8 cellular contexts compared by ENCODE assay signal in genomic region chr15:90233701-90234518, GRCh38. TPM values are rescaled to one million over a fixed set of nuclear protein-coding genes. Genes with fewer than 3 reads are reported as not detected.
DNase-seq lines count a peak whose midpoint lies in the region; ATAC-seq and TF ChIP-seq lines count a peak whose summit lies in the region.

CIB1 (minus strand) TSS chr15:90233941; CDS start chr15:90233885, 56 bp downstream.
GDPGP1 (plus strand) TSS chr15:90234209; CDS start chr15:90240909, 6,700 bp downstream.

- peak; percentile 80 for ATAC-seq in GM19035 (IDR thresholded peaks at IDR 0.05; ENCODE audit: unreplicated experiment)
- peak; percentile 89 for ATAC-seq in HG03342 (IDR thresholded peaks at IDR 0.05; ENCODE audit: unreplicated experiment)

- peaks cover 32 to 64% (median 52%) of the 10 kb centered on the region in 6 donors for H3K4me1 ChIP-seq in spleen

- TF ChIP-seq CTCF in AG10803 (conservative IDR thresholded peaks at IDR 0.05; ENCODE audit: low read length): no peak
- peak in 2 of 11 experiments; percentile 31 to 39 for TF ChIP-seq CTCF in spleen (IDR thresholded peaks at IDR 0.05 in 8 of 11, conservative IDR thresholded peaks at IDR 0.05 in 3 of 11)

- H3K4me3 ChIP-seq in AG10803 (ENCODE audit: low read length) (peak within 1 kb of the TSS; percentile 86), spleen (peak within 1 kb of the TSS; percentile 68 to 99 (median 91))

- peak; percentile 49 to 76 (median 52) for TF ChIP-seq POLR2A in spleen (IDR thresholded peaks at IDR 0.05)

- intact Hi-C loops in spleen (cut with DNase I; ENCODE audit: low total_unique reads): no loop called here

- H3K36me3 ChIP-seq in spleen: peaks cover 0 to 64% (median 41%) of the 10 kb centered on the region in 6 donors

- H3K27me3 ChIP-seq in spleen (replicated peaks in 1 of 7): no peaks in the 10 kb centered on the region

- no peaks in the 10 kb centered on the region for H3K9me3 ChIP-seq in spleen

- WGBS in spleen, 5 donors: 0 to 1% (median 0%) methylated on average over 30 to 81 of the region's 81 CpGs

- H3K27ac ChIP-seq in caudate nucleus (ENCODE audit: low read depth, low read length) (peak within 1 kb of the TSS; percentile 90), spleen (peak within 1 kb of the TSS; percentile 91 to 99 (median 96))

- DNase-seq in AG10803 (ENCODE audit: low read depth) (peak; percentile 95), NCI-H345 treated with DMSO at 0.1 percent for 48 hours (lab: John Stamatoyannopoulos, UW; ENCODE audit: unreplicated experiment) (peak; percentile 41), caudate nucleus (lab: John Stamatoyannopoulos, UW) (peak; percentile 60 to 99 (median 94)), inferior parietal cortex (ENCODE audit: extremely low spot score) (peak; percentile 90), spleen (peak; percentile 100)
- DNase-seq in activated CD4-positive, CD25-positive, alpha-beta regulatory T cell (lab: John Stamatoyannopoulos, UW): peak; percentile 91 to 95 (median 93)

RNA-seq across cellular contexts. Expression of gene CIB1, which starts in this region (rescaled TPM):
- 10 to 100 TPM; 31.7 to 83.2 (median 77.3) TPM for total RNA-seq in spleen
- 100 to 1,000 TPM; 166 to 247 (median 212) TPM for polyA plus RNA-seq in spleen

RNA-seq across cellular contexts. Expression of gene GDPGP1, which starts in this region (rescaled TPM):
- 10 to 100 TPM in 3 of 7 donors, 1 to 10 TPM in 4; 7.3 to 13.4 (median 9.9) TPM for total RNA-seq in spleen
- 1 to 10 TPM; 1.9 to 4.3 (median 3.2) TPM for polyA plus RNA-seq in spleen

Comparison
In these comparisons a context has a peak if more than half of its experiments do, and no peak if none do; other contexts are left out.
1. Peak in every context shown above with its lines: DNase-seq, ATAC-seq, H3K4me3 ChIP-seq and H3K27ac ChIP-seq.
2. DNase-seq: peak in every context shown above with its lines; median percentile 100 in spleen; 95 in AG10803; 94 in caudate nucleus; 93 in activated CD4-positive, CD25-positive, alpha-beta regulatory T cell; 90 in inferior parietal cortex; 41 in NCI-H345 treated with DMSO at 0.1 percent for 48 hours.